In the genomic region with DNA sequence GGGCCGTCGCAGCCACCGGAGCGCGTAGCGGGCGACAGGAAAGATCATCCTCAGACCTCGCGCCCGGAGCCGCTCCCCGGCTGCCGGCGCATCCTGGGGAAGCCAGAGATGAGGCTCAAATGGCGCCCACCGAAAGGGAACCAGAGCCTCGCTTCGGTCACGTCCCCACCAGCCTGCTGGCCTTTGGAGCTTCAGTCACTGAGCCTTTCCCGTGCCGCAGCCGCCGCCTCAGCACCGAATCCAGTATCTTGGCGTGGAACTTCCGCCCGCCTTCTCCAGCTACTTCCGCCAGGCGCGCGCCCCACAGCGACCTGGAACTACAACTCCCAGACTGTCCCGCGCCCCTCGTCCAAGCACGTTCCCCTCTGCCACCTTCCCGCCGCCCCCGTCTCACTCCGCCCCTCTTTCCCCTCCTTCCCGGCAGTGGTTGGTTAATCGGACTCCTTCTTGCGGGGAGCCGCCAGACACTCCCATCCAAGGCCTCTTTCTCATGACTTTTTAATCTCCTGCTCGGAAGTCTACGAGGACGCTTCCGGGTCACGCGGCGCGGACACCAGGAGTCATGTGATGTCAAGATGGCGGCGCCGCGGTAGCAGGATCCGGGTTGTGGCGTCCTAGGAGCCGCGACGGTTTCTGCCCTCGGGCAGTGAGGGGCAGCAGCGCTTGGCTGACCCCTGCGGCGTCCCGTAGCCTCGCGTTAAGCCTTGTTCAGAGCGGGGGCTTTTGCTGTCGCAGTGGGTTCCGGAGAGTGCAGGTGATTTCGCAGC, we compare ENCODE assay signal across 1 cellular context.
TF ChIP-seq lines count a peak whose summit lies in the region.

A gene with protein sequence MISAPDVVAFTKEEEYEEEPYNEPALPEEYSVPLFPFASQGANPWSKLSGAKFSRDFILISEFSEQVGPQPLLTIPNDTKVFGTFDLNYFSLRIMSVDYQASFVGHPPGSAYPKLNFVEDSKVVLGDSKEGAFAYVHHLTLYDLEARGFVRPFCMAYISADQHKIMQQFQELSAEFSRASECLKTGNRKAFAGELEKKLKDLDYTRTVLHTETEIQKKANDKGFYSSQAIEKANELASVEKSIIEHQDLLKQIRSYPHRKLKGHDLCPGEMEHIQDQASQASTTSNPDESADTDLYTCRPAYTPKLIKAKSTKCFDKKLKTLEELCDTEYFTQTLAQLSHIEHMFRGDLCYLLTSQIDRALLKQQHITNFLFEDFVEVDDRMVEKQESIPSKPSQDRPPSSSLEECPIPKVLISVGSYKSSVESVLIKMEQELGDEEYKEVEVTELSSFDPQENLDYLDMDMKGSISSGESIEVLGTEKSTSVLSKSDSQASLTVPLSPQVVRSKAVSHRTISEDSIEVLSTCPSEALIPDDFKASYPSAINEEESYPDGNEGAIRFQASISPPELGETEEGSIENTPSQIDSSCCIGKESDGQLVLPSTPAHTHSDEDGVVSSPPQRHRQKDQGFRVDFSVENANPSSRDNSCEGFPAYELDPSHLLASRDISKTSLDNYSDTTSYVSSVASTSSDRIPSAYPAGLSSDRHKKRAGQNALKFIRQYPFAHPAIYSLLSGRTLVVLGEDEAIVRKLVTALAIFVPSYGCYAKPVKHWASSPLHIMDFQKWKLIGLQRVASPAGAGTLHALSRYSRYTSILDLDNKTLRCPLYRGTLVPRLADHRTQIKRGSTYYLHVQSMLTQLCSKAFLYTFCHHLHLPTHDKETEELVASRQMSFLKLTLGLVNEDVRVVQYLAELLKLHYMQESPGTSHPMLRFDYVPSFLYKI (plus strand): TSS at position 563 of the 767 bp plus-strand sequence. CDS start 497 bp downstream, outside the sequence.
A gene with protein sequence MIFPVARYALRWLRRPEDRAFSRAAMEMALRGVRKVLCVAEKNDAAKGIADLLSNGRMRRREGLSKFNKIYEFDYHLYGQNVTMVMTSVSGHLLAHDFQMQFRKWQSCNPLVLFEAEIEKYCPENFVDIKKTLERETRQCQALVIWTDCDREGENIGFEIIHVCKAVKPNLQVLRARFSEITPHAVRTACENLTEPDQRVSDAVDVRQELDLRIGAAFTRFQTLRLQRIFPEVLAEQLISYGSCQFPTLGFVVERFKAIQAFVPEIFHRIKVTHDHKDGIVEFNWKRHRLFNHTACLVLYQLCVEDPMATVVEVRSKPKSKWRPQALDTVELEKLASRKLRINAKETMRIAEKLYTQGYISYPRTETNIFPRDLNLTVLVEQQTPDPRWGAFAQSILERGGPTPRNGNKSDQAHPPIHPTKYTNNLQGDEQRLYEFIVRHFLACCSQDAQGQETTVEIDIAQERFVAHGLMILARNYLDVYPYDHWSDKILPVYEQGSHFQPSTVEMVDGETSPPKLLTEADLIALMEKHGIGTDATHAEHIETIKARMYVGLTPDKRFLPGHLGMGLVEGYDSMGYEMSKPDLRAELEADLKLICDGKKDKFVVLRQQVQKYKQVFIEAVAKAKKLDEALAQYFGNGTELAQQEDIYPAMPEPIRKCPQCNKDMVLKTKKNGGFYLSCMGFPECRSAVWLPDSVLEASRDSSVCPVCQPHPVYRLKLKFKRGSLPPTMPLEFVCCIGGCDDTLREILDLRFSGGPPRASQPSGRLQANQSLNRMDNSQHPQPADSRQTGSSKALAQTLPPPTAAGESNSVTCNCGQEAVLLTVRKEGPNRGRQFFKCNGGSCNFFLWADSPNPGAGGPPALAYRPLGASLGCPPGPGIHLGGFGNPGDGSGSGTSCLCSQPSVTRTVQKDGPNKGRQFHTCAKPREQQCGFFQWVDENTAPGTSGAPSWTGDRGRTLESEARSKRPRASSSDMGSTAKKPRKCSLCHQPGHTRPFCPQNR (minus strand): TSS at position 264 of the 767 bp plus-strand sequence. CDS start 216 bp downstream, at position 48.

TF ChIP-seq in SK-N-SH treated with all-trans-retinoic acid at 6 μM for 48 hours, 23 proteins besides CTCF, POLR2A, EP300 and RAD21 (continued from another document):
- TF ChIP-seq, protein P1, sequence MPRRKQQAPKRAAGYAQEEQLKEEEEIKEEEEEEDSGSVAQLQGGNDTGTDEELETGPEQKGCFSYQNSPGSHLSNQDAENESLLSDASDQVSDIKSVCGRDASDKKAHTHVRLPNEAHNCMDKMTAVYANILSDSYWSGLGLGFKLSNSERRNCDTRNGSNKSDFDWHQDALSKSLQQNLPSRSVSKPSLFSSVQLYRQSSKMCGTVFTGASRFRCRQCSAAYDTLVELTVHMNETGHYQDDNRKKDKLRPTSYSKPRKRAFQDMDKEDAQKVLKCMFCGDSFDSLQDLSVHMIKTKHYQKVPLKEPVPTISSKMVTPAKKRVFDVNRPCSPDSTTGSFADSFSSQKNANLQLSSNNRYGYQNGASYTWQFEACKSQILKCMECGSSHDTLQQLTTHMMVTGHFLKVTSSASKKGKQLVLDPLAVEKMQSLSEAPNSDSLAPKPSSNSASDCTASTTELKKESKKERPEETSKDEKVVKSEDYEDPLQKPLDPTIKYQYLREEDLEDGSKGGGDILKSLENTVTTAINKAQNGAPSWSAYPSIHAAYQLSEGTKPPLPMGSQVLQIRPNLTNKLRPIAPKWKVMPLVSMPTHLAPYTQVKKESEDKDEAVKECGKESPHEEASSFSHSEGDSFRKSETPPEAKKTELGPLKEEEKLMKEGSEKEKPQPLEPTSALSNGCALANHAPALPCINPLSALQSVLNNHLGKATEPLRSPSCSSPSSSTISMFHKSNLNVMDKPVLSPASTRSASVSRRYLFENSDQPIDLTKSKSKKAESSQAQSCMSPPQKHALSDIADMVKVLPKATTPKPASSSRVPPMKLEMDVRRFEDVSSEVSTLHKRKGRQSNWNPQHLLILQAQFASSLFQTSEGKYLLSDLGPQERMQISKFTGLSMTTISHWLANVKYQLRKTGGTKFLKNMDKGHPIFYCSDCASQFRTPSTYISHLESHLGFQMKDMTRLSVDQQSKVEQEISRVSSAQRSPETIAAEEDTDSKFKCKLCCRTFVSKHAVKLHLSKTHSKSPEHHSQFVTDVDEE (CRISPR knock-in tag; IDR thresholded peaks at IDR 0.05) = no peak
- TF ChIP-seq ZFP30 (CRISPR knock-in tag; IDR thresholded peaks at IDR 0.05) = no peak
- TF ChIP-seq RARB (CRISPR knock-in tag; IDR thresholded peaks at IDR 0.05) = no peak
- TF ChIP-seq ZC3H10 (CRISPR knock-in tag; IDR thresholded peaks at IDR 0.05) = no peak
- TF ChIP-seq, protein P2, sequence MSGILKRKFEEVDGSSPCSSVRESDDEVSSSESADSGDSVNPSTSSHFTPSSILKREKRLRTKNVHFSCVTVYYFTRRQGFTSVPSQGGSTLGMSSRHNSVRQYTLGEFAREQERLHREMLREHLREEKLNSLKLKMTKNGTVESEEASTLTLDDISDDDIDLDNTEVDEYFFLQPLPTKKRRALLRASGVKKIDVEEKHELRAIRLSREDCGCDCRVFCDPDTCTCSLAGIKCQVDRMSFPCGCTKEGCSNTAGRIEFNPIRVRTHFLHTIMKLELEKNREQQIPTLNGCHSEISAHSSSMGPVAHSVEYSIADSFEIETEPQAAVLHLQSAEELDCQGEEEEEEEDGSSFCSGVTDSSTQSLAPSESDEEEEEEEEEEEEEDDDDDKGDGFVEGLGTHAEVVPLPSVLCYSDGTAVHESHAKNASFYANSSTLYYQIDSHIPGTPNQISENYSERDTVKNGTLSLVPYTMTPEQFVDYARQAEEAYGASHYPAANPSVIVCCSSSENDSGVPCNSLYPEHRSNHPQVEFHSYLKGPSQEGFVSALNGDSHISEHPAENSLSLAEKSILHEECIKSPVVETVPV (CRISPR knock-in tag; IDR thresholded peaks at IDR 0.05) = no peak
- TF ChIP-seq BACH2 (CRISPR knock-in tag; IDR thresholded peaks at IDR 0.05; ENCODE audit: borderline replicate concordance) = no peak
- TF ChIP-seq ISL1 (CRISPR knock-in tag; IDR thresholded peaks at IDR 0.05) = no peak
- TF ChIP-seq ESRRG (CRISPR knock-in tag; IDR thresholded peaks at IDR 0.05) = no peak
- TF ChIP-seq PPARA (CRISPR knock-in tag; IDR thresholded peaks at IDR 0.05; ENCODE audit: borderline replicate concordance) = no peak
- TF ChIP-seq, protein P3, sequence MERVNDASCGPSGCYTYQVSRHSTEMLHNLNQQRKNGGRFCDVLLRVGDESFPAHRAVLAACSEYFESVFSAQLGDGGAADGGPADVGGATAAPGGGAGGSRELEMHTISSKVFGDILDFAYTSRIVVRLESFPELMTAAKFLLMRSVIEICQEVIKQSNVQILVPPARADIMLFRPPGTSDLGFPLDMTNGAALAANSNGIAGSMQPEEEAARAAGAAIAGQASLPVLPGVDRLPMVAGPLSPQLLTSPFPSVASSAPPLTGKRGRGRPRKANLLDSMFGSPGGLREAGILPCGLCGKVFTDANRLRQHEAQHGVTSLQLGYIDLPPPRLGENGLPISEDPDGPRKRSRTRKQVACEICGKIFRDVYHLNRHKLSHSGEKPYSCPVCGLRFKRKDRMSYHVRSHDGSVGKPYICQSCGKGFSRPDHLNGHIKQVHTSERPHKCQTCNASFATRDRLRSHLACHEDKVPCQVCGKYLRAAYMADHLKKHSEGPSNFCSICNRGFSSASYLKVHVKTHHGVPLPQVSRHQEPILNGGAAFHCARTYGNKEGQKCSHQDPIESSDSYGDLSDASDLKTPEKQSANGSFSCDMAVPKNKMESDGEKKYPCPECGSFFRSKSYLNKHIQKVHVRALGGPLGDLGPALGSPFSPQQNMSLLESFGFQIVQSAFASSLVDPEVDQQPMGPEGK (CRISPR knock-in tag; IDR thresholded peaks at IDR 0.05; ENCODE audit: borderline replicate concordance) = no peak
